8 cellular contexts compared by ENCODE assay signal in genomic region chr11:64229959-64230208, GRCh38. TPM values are rescaled to one million over a fixed set of nuclear protein-coding genes. Genes with fewer than 3 reads are reported as not detected.
DNase-seq lines count a peak whose midpoint lies in the region; ATAC-seq and TF ChIP-seq lines count a peak whose summit lies in the region.

No MANE protein-coding gene starts in this region.

- no peak overlapping the region for H3K4ac ChIP-seq in mesendoderm (ENCODE audit: low read depth, low read length)

- H3K79me2 ChIP-seq in mesendoderm (ENCODE audit: control insufficient read depth, insufficient read depth, low read length): no peaks in the 10 kb centered on the region

- no peak overlapping the region for H4K5ac ChIP-seq in mesendoderm (ENCODE audit: low read length)

- peak overlapping the region; percentile 87 for H3K56ac ChIP-seq in mesendoderm (ENCODE audit: low read length)

- peaks cover 4% of the 10 kb centered on the region for H3K79me1 ChIP-seq in mesendoderm (ENCODE audit: low read length)

- intact Hi-C loops in breast epithelium (cut with DNase I; ENCODE audit: low total_unique reads): no loop called here
- intact Hi-C loops in upper lobe of right lung (cut with DNase I): no loop called here

- H3K4me3 ChIP-seq in breast epithelium (peak overlapping the region; percentile 65 to 79 (median 77)), mesendoderm (ENCODE audit: low read length) (peak overlapping the region; percentile 30), upper lobe of right lung (peak overlapping the region; percentile 82)

- H3K27me3 ChIP-seq in breast epithelium (no peaks in the 10 kb centered on the region), mesendoderm (ENCODE audit: insufficient read depth, low read length, poor library complexity) (no peaks in the 10 kb centered on the region), upper lobe of right lung (no peaks in the 10 kb centered on the region)

- H3K4me1 Mint-ChIP-seq in activated naive CD4-positive, alpha-beta T cell treated with anti-CD3 and anti-CD28 coated beads, Interleukin-2, amount 10 ng/mL, durations not matched to agents 7 days and 5 days: peaks cover 62% of the 10 kb centered on the region

- DNase-seq in activated naive CD4-positive, alpha-beta T cell treated with anti-CD3 and anti-CD28 coated beads, Interleukin-2, amount 10 ng/mL, durations not matched to agents 7 days and 5 days: no peak
- DNase-seq in activated naive CD4-positive, alpha-beta T cell treated with anti-CD3 and anti-CD28 coated beads, Interleukin-2, amount 50 U/mL, for 16 hours: no peak
- DNase-seq in breast epithelium (ENCODE audit: low spot score in 2 of 2) (no peak), mesendoderm (no peak), upper lobe of right lung (no peak), putamen (ENCODE audit: low spot score) (no peak)
- no peak for DNase-seq in activated CD4-positive, CD25-positive, alpha-beta regulatory T cell (lab: John Stamatoyannopoulos, UW)

- ATAC-seq in upper lobe of right lung: no peak
- no peak for ATAC-seq in GM21515 (IDR thresholded peaks at IDR 0.05; ENCODE audit: unreplicated experiment)

- H3K9me3 Mint-ChIP-seq in activated naive CD4-positive, alpha-beta T cell treated with anti-CD3 and anti-CD28 coated beads, Interleukin-2, amount 10 ng/mL, durations not matched to agents 7 days and 5 days: no peaks in the 10 kb centered on the region

- peak overlapping the region; percentile 91 for H3K27ac Mint-ChIP-seq in activated naive CD4-positive, alpha-beta T cell treated with anti-CD3 and anti-CD28 coated beads, Interleukin-2, amount 10 ng/mL, durations not matched to agents 7 days and 5 days

- H2AK5ac ChIP-seq in mesendoderm (ENCODE audit: low read length): no peak overlapping the region

- H3K4me1 ChIP-seq in breast epithelium (peaks cover 4 to 12% of the 10 kb centered on the region in 2 donors), mesendoderm (ENCODE audit: control insufficient read depth, low read depth, low read length) (peaks cover 6% of the 10 kb centered on the region), upper lobe of right lung (peaks cover 50% of the 10 kb centered on the region)

- peak overlapping the region; percentile 87 for H3K4me3 Mint-ChIP-seq in activated naive CD4-positive, alpha-beta T cell treated with anti-CD3 and anti-CD28 coated beads, Interleukin-2, amount 10 ng/mL, durations not matched to agents 7 days and 5 days

- no peak overlapping the region for H3K23ac ChIP-seq in mesendoderm (ENCODE audit: low read length)

- peak overlapping the region; percentile 94 for H3K27ac ChIP-seq in breast epithelium
- peak overlapping the region; percentile 38 for H3K27ac ChIP-seq in mesendoderm (ENCODE audit: low read depth, low read length)
- H3K27ac ChIP-seq in upper lobe of right lung: peak overlapping the region; percentile 92

- H4K8ac ChIP-seq in mesendoderm (ENCODE audit: low read depth, low read length): no peak overlapping the region

- peak overlapping the region; percentile 76 for H3K9ac ChIP-seq in mesendoderm (ENCODE audit: low read length)

- H3K9me3 ChIP-seq in breast epithelium (no peaks in the 10 kb centered on the region), upper lobe of right lung (no peaks in the 10 kb centered on the region)

- H3K18ac ChIP-seq in mesendoderm (ENCODE audit: low read length): no peak overlapping the region

- TF ChIP-seq POLR2A in breast epithelium (IDR thresholded peaks at IDR 0.05): no peak

- H2BK120ac ChIP-seq in mesendoderm (ENCODE audit: low read depth, low read length): no peak overlapping the region

- CTCF ChIA-PET in activated naive CD4-positive, alpha-beta T cell treated with anti-CD3 and anti-CD28 coated beads, Interleukin-2, amount 10 ng/mL, durations not matched to agents 7 days and 5 days (lab: Charles Lee): interaction anchor here (1.0 to 1.6 kb wide), 3 partner anchors 24 to 75 kb away, joined by 3 read pairs; partner anchors contain the start of gene FERMT3

- peaks cover 12% of the 10 kb centered on the region for H3K36me3 Mint-ChIP-seq in activated naive CD4-positive, alpha-beta T cell treated with anti-CD3 and anti-CD28 coated beads, Interleukin-2, amount 10 ng/mL, durations not matched to agents 7 days and 5 days

- H3K36me3 ChIP-seq in breast epithelium (no peaks in the 10 kb centered on the region), mesendoderm (ENCODE audit: control insufficient read depth, insufficient read depth, low read length) (no peaks in the 10 kb centered on the region), upper lobe of right lung (no peaks in the 10 kb centered on the region)

- no peak overlapping the region for H2BK5ac ChIP-seq in mesendoderm (ENCODE audit: low read length)

- H3K4me2 ChIP-seq in mesendoderm (ENCODE audit: low read length): peak overlapping the region; percentile 94

- WGBS in mesendoderm (ENCODE audit: extremely low coverage, insufficient coverage, low lambda C conversion rate): no CpG with 5 or more reads among the region's 7 CpGs

- no peaks in the 10 kb centered on the region for H3K27me3 Mint-ChIP-seq in activated naive CD4-positive, alpha-beta T cell treated with anti-CD3 and anti-CD28 coated beads, Interleukin-2, amount 10 ng/mL, durations not matched to agents 7 days and 5 days

- TF ChIP-seq CTCF in breast epithelium (IDR thresholded peaks at IDR 0.05) (no peak), upper lobe of right lung (IDR thresholded peaks at IDR 0.05) (no peak)

- no peak overlapping the region for H2BK15ac ChIP-seq in mesendoderm (replicated peaks; ENCODE audit: low read depth)

RNA-seq across cellular contexts. Expression of gene DNAJC4, which starts 0.5 kb away (rescaled TPM):
- total RNA-seq in breast epithelium: 10 to 100 TPM; 23.6 to 33.5 (median 32.6) TPM
- polyA plus RNA-seq in mesendoderm (2013, experiment 1 of 2): 10.4 TPM
- polyA plus RNA-seq in mesendoderm (2013, experiment 2 of 2): 11.5 TPM
- 36.4 TPM for total RNA-seq in upper lobe of right lung

RNA-seq across cellular contexts. Expression of gene NUDT22, which starts 3.8 kb away (rescaled TPM):
- total RNA-seq in breast epithelium (10 to 100 TPM; 34.2 to 58.0 (median 36.7) TPM), upper lobe of right lung (47.8 TPM)
- polyA plus RNA-seq in mesendoderm (2013, experiment 1 of 2): 59.0 TPM
- polyA plus RNA-seq in mesendoderm (2013, experiment 2 of 2): 59.6 TPM

RNA-seq across cellular contexts. Expression of gene TRPT1, which starts 3.9 kb away (rescaled TPM):
- total RNA-seq in breast epithelium (10 to 100 TPM; 42.9 to 54.1 (median 51.1) TPM), upper lobe of right lung (22.4 TPM)
- 29.9 TPM for polyA plus RNA-seq in mesendoderm (2013, experiment 1 of 2)
- 30.6 TPM for polyA plus RNA-seq in mesendoderm (2013, experiment 2 of 2)

RNA-seq across cellular contexts. Expression of gene VEGFB, which starts 4.5 kb away (rescaled TPM):
- 100 to 1,000 TPM in 1 of 3 donors, 10 to 100 TPM in 2; 45.1 to 223 (median 53.4) TPM for total RNA-seq in breast epithelium
- polyA plus RNA-seq in mesendoderm (2013, experiment 1 of 2): 14.3 TPM
- polyA plus RNA-seq in mesendoderm (2013, experiment 2 of 2): 15.5 TPM
- 172 TPM for total RNA-seq in upper lobe of right lung

RNA-seq across cellular contexts. Expression of gene FKBP2, which starts 11.0 kb away (rescaled TPM):
- total RNA-seq in breast epithelium (10 to 100 TPM; 51.4 to 77.3 (median 54.6) TPM), upper lobe of right lung (53.9 TPM)
- polyA plus RNA-seq in mesendoderm (2013, experiment 1 of 2): 47.8 TPM
- polyA plus RNA-seq in mesendoderm (2013, experiment 2 of 2): 45.9 TPM

Comparison
In these comparisons a context has a peak if more than half of its experiments do, and no peak if none do; other contexts are left out.
1. H3K27ac ChIP-seq: peak in every context shown above with its lines; median percentile 94 in breast epithelium; 92 in upper lobe of right lung; 38 in mesendoderm.
2. H3K4me3 ChIP-seq: peak in every context shown above with its lines; median percentile 82 in upper lobe of right lung; 77 in breast epithelium; 30 in mesendoderm.